21 cellular contexts compared by ENCODE assay signal in the genomic region with DNA sequence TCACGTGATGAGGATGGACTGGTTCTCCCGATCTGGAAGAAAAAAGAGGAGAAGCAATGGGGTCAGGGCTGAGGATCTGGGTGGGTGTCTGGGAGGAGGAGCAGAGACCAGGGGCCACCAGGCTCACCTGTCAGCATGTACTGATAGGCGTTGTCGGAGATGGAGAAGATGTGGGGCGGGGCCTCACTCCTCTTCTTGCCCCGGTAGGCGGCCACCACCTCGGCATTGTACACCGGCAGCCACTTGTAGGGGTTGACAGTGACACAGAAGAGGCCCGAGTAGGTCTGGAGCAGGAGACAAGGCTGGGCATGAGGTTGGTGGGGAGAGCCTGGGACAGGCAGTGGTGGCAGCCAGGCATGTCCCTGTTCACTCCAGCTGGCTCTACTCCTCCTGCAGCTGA. TPM values are rescaled to one million over a fixed set of nuclear protein-coding genes. Genes with fewer than 3 reads are reported as not detected.
A peak's percentile ranks its signal among the peaks of the same experiment; 100 is the strongest.
DNase-seq lines count a peak whose midpoint lies in the region; ATAC-seq and TF ChIP-seq lines count a peak whose summit lies in the region.
"Had no signal": no experiment of that assay in that cellular context is flagged by ENCODE, and none has a peak within 500 bp of the region (broad histone marks: within the 10 kb centered on the region; RNA-seq: fewer than 3 reads in every experiment).

No MANE protein-coding gene starts in this region.

- intact Hi-C loops in activated CD4-positive, alpha-beta T cell treated with anti-CD3 and anti-CD28 coated beads for 36 hours (cut with DNase I, micrococcal nuclease): no loop called here
- intact Hi-C loops in heart left ventricle (cut with DNase I): loop anchor here in 2 of 10 donors (5.0 kb wide), 2 partner anchors 37 to 42 kb away; no protein-coding TSS in a partner anchor
- intact Hi-C loops in cardiac septum (cut with DNase I): no loop called here
- intact Hi-C loops in gastrocnemius medialis (cut with DNase I; ENCODE audit: low total_unique reads): no loop called here

- H3K9me3 Mint-ChIP-seq in activated CD4-positive, alpha-beta T cell treated with anti-CD3 and anti-CD28 coated beads for 36 hours (ENCODE audit: low read depth): no peaks in the 10 kb centered on the region
- H3K9me3 Mint-ChIP-seq: CD8-positive, alpha-beta T cell; HFFc6 had no signal

- H3K27me3 Mint-ChIP-seq in activated CD4-positive, alpha-beta T cell treated with anti-CD3 and anti-CD28 coated beads for 36 hours: peaks cover 3% of the 10 kb centered on the region

- no peaks in the 10 kb centered on the region for H3K9me3 ChIP-seq in heart left ventricle
- H3K9me3 ChIP-seq in right atrium auricular region: no peaks in the 10 kb centered on the region
- H3K9me3 ChIP-seq in gastrocnemius medialis: no peaks in the 10 kb centered on the region
- H3K9me3 ChIP-seq: A549 had no signal

- TF ChIP-seq CTCF in heart left ventricle (IDR thresholded peaks at IDR 0.05) (no peak), right atrium auricular region (IDR thresholded peaks at IDR 0.05) (no peak), gastrocnemius medialis (IDR thresholded peaks at IDR 0.05 in 4 of 5, conservative IDR thresholded peaks at IDR 0.05 in 1 of 5) (no peak)

- peak overlapping the region; percentile 20 for H3K27ac Mint-ChIP-seq in activated CD4-positive, alpha-beta T cell treated with anti-CD3 and anti-CD28 coated beads for 36 hours
- H3K27ac Mint-ChIP-seq: CD8-positive, alpha-beta T cell; HFFc6 had no signal

- peaks cover 0 to 10% (median 0%) of the 10 kb centered on the region in 9 donors for H3K27me3 ChIP-seq in heart left ventricle
- no peaks in the 10 kb centered on the region for H3K27me3 ChIP-seq in right atrium auricular region
- no peaks in the 10 kb centered on the region for H3K27me3 ChIP-seq in gastrocnemius medialis

- POLR2A ChIA-PET in activated CD4-positive, alpha-beta T cell treated with anti-CD3 and anti-CD28 coated beads for 36 hours (lab: Charles Lee): no interaction called here

- peaks cover 0 to 44% (median 3%) of the 10 kb centered on the region in 12 donors for H3K4me1 ChIP-seq in heart left ventricle
- no peaks in the 10 kb centered on the region for H3K4me1 ChIP-seq in right atrium auricular region
- H3K4me1 ChIP-seq in gastrocnemius medialis: peaks cover 10 to 34% of the 10 kb centered on the region in 2 donors
- H3K4me1 ChIP-seq: A549 had no signal

- peak overlapping the region in 3 of 12 donors; percentile 38 to 45 (median 41) for H3K4me3 ChIP-seq in heart left ventricle
- H3K4me3 ChIP-seq in right atrium auricular region: peak overlapping the region; percentile 61 to 82
- H3K4me3 ChIP-seq in gastrocnemius medialis: peak overlapping the region in 1 of 4 donors; percentile 47
- H3K4me3 ChIP-seq: A549 had no signal

- no peak for DNase-seq in activated CD4-positive, alpha-beta T cell treated with anti-CD3 and anti-CD28 coated beads for 36 hours
- no peak for DNase-seq in activated CD4-positive, alpha-beta T cell treated with anti-CD3 and anti-CD28 coated beads for 48 hours
- DNase-seq in heart left ventricle: peak in 2 of 5 donors; percentile 50 to 63
- no peak for DNase-seq in cardiac septum (ENCODE audit: low spot score)
- no peak for DNase-seq in right atrium auricular region (ENCODE audit: low spot score)
- DNase-seq in gastrocnemius medialis: no peak
- DNase-seq in NCI-H2196 (lab: John Stamatoyannopoulos, UW; ENCODE audit: unreplicated experiment): no peak
- no peak for DNase-seq in NCI-H1694 (lab: John Stamatoyannopoulos, UW)
- DNase-seq: AML-193; Calu3; CD8-positive, alpha-beta T cell; DMS79 treated with DMSO at 0.1 percent for 48 hours; GF-D8; GOT3; HFFc6 had no signal

- H3K36me3 Mint-ChIP-seq in activated CD4-positive, alpha-beta T cell treated with anti-CD3 and anti-CD28 coated beads for 36 hours (ENCODE audit: low read depth): no peaks in the 10 kb centered on the region
- H3K36me3 Mint-ChIP-seq: CD8-positive, alpha-beta T cell had no signal

- 38 to 64% (median 47%) methylated on average over 10 of the region's 10 CpGs for whole genome bisulfite sequencing in heart left ventricle, 4 donors

- TF ChIP-seq POLR2A in heart left ventricle (IDR thresholded peaks at IDR 0.05): no peak
- TF ChIP-seq POLR2A in gastrocnemius medialis (IDR thresholded peaks at IDR 0.05): no peak

- H3K4me3 Mint-ChIP-seq in activated CD4-positive, alpha-beta T cell treated with anti-CD3 and anti-CD28 coated beads for 36 hours: no peak overlapping the region
- H3K4me3 Mint-ChIP-seq: CD8-positive, alpha-beta T cell; HFFc6 had no signal

- peaks cover 0 to 63% (median 0%) of the 10 kb centered on the region in 9 donors for H3K36me3 ChIP-seq in heart left ventricle
- H3K36me3 ChIP-seq in right atrium auricular region: peaks cover 80% of the 10 kb centered on the region
- no peaks in the 10 kb centered on the region for H3K36me3 ChIP-seq in gastrocnemius medialis

- in situ Hi-C loops in gastrocnemius medialis (cut with MboI; ENCODE audit: low sequenced_read_pairs in 4 of 4): no loop called here

- ATAC-seq in activated CD4-positive, alpha-beta T cell treated with anti-CD3 and anti-CD28 coated beads for 36 hours: no peak
- ATAC-seq in heart left ventricle (peak in 1 of 4 donors; percentile 2), gastrocnemius medialis (no peak)
- ATAC-seq: CD8-positive, alpha-beta T cell; HCT116; HepG2 had no signal

- H3K27ac ChIP-seq in heart left ventricle (peak overlapping the region in 8 of 12 donors; percentile 13 to 91 (median 75)), right atrium auricular region (peak overlapping the region; percentile 81 to 91), gastrocnemius medialis (peak overlapping the region; percentile 79 to 90 (median 84))
- H3K27ac ChIP-seq: 22Rv1, A549 had no signal

- CTCF ChIA-PET in activated CD4-positive, alpha-beta T cell treated with anti-CD3 and anti-CD28 coated beads for 36 hours (lab: Charles Lee): interaction anchor here (0.6 kb wide), 1 partner anchor 379 kb away, joined by 3 read pairs; no protein-coding TSS in a partner anchor

- no peaks in the 10 kb centered on the region for H3K4me1 Mint-ChIP-seq in activated CD4-positive, alpha-beta T cell treated with anti-CD3 and anti-CD28 coated beads for 36 hours

RNA-seq across cellular contexts. Expression of a gene that starts 3.0 kb away (rescaled TPM):
- total RNA-seq in activated CD4-positive, alpha-beta T cell treated with anti-CD3 and anti-CD28 coated beads for 36 hours: under 1 TPM; 0.14 to 0.16 TPM
- total RNA-seq in heart left ventricle (1,000 to 10,000 TPM in 4 of 9 donors, 100 to 1,000 TPM in 4, 10 to 100 TPM in 1; 76.8 to 4,027 (median 602) TPM), cardiac septum (170 TPM), right atrium auricular region (over 10,000 TPM in 1 of 2 donors, 1,000 to 10,000 TPM in 1; 8,253 to 13,240 TPM), gastrocnemius medialis (1,000 to 10,000 TPM in 1 of 4 donors, 100 to 1,000 TPM in 1, 10 to 100 TPM in 2; 20.4 to 1,496 (median 303) TPM)
- 1,000 to 10,000 TPM; 1,673 to 5,104 TPM for polyA plus RNA-seq in heart left ventricle
- total RNA-seq: Calu3; CD8-positive, alpha-beta T cell; HepG2; HFFc6 had no signal
- polyA plus RNA-seq: A549, BJ had no signal

RNA-seq across cellular contexts. Expression of a gene that starts 28.2 kb away (rescaled TPM):
- total RNA-seq in activated CD4-positive, alpha-beta T cell treated with anti-CD3 and anti-CD28 coated beads for 36 hours: not detected
- under 1 TPM in 5 of 9 donors, not detected in 4; 0.32 to 0.92 (median 0.64) TPM for total RNA-seq in heart left ventricle
- 1 to 10 TPM; 1.6 to 1.8 TPM for polyA plus RNA-seq in heart left ventricle
- total RNA-seq in cardiac septum: not detected
- not detected for total RNA-seq in right atrium auricular region
- 1 to 10 TPM in 1 of 4 donors, not detected in 3; 1.7 TPM for total RNA-seq in gastrocnemius medialis
- total RNA-seq: Calu3; CD8-positive, alpha-beta T cell; HepG2; HFFc6 had no signal
- polyA plus RNA-seq: A549, BJ, HepG2 had no signal

RNA-seq across cellular contexts. Expression of a gene that starts 30.4 kb away (rescaled TPM):
- total RNA-seq in activated CD4-positive, alpha-beta T cell treated with anti-CD3 and anti-CD28 coated beads for 36 hours: under 1 TPM; 0.05 to 0.07 TPM
- over 10,000 TPM in 7 of 9 donors, 1,000 to 10,000 TPM in 2; 6,202 to 23,825 (median 18,310) TPM for total RNA-seq in heart left ventricle
- over 10,000 TPM in 1 of 2 donors, 100 to 1,000 TPM in 1; 727 to 12,111 TPM for polyA plus RNA-seq in heart left ventricle
- total RNA-seq in cardiac septum: 13,582 TPM
- 1,000 to 10,000 TPM; 1,082 to 4,592 TPM for total RNA-seq in right atrium auricular region
- total RNA-seq in gastrocnemius medialis: 1,000 to 10,000 TPM; 1,360 to 5,274 (median 3,359) TPM
- total RNA-seq: Calu3; CD8-positive, alpha-beta T cell; H7; HepG2; HFFc6 had no signal
- polyA plus RNA-seq: A549, BJ had no signal

RNA-seq across cellular contexts. Expression of a gene that starts 32.5 kb away (rescaled TPM):
- not detected for total RNA-seq in activated CD4-positive, alpha-beta T cell treated with anti-CD3 and anti-CD28 coated beads for 36 hours
- total RNA-seq in heart left ventricle (under 1 TPM in 1 of 9 donors, not detected in 8; 0.29 TPM), cardiac septum (not detected), right atrium auricular region (not detected), gastrocnemius medialis (not detected)
- not detected for polyA plus RNA-seq in heart left ventricle
- total RNA-seq: Calu3; CD8-positive, alpha-beta T cell; HepG2; HFFc6 had no signal
- polyA plus RNA-seq: A549, BJ, HepG2 had no signal

RNA-seq across cellular contexts. Expression of a gene that starts 40.1 kb away (rescaled TPM):
- total RNA-seq in activated CD4-positive, alpha-beta T cell treated with anti-CD3 and anti-CD28 coated beads for 36 hours: not detected
- 1 to 10 TPM; 1.4 to 5.0 (median 2.3) TPM for total RNA-seq in heart left ventricle
- polyA plus RNA-seq in heart left ventricle: 1 to 10 TPM; 2.2 to 2.4 TPM
- total RNA-seq in cardiac septum: 3.7 TPM
- total RNA-seq in right atrium auricular region: 1 to 10 TPM; 4.1 to 6.3 TPM
- 1 to 10 TPM in 3 of 4 donors, under 1 TPM in 1; 0.31 to 4.1 (median 1.6) TPM for total RNA-seq in gastrocnemius medialis
- total RNA-seq: Calu3; CD8-positive, alpha-beta T cell; HepG2 had no signal
- polyA plus RNA-seq: A549, HepG2 had no signal

Comparison
In these comparisons a context has a peak if more than half of its experiments do, and no peak if none do; other contexts are left out.
1. RNA of a gene that starts 3.0 kb away (total RNA-seq): 8,253 to 13,240 TPM in right atrium auricular region, 76.8 to 4,027 TPM in heart left ventricle, 20.4 to 1,496 TPM in gastrocnemius medialis and 170 TPM in cardiac septum (single experiment); 0.14 to 0.16 TPM in activated CD4-positive, alpha-beta T cell treated with anti-CD3 and anti-CD28 coated beads for 36 hours; every median in the first group is over 10 times any median in the second.
2. RNA of a gene that starts 30.4 kb away (total RNA-seq): 6,202 to 23,825 TPM in heart left ventricle, 13,582 TPM in cardiac septum (single experiment), 1,082 to 4,592 TPM in right atrium auricular region and 1,360 to 5,274 TPM in gastrocnemius medialis; 0.05 to 0.07 TPM in activated CD4-positive, alpha-beta T cell treated with anti-CD3 and anti-CD28 coated beads for 36 hours; every median in the first group is over 1,000 times any median in the second.
3. Peak in every context shown above with its lines, with median percentiles within 50 percentile points of each other: H3K27ac ChIP-seq.